Comparison of ENCODE assay signal across 12 cellular contexts in genomic region chr12:77070382-77071294, GRCh38. TPM values are rescaled to one million over a fixed set of nuclear protein-coding genes. Genes with fewer than 3 reads are reported as not detected.
A peak's percentile ranks its signal among the peaks of the same experiment; 100 is the strongest.
DNase-seq lines count a peak whose midpoint lies in the region; ATAC-seq and TF ChIP-seq lines count a peak whose summit lies in the region.
"Had no signal": no experiment of that assay in that cellular context is flagged by ENCODE, and none has a peak within 500 bp of the region (broad histone marks: within the 10 kb centered on the region; RNA-seq: fewer than 3 reads in every experiment).

No MANE protein-coding gene starts in this region.

- H3K27ac ChIP-seq in neural progenitor cell, result no peak overlapping the region

- H3K4me3 ChIP-seq in neural progenitor cell, result no peak overlapping the region

- H4K20me1 ChIP-seq in neural progenitor cell (ENCODE audit: low read depth), result no peaks in the 10 kb centered on the region

- H3K4me3 Mint-ChIP-seq in nephron progenitor cell, result no peak overlapping the region
- no peak overlapping the region for H3K4me3 Mint-ChIP-seq in activated CD4-positive, alpha-beta memory T cell treated with anti-CD3 and anti-CD28 coated beads for 36 hours
- H3K4me3 Mint-ChIP-seq in neural progenitor cell, result no peak overlapping the region
- H3K4me3 Mint-ChIP-seq: natural killer cell treated with Interleukin-12 subunit alpha and Interleukin-12 subunit beta and Interleukin-15 and Interleukin-18, amount 100 ng/mL, for 72 hours had no signal

- H3K9me3 Mint-ChIP-seq in nephron progenitor cell (peaks cover 4% of the 10 kb centered on the region), neural progenitor cell (no peaks in the 10 kb centered on the region)
- H3K9me3 Mint-ChIP-seq in activated CD4-positive, alpha-beta memory T cell treated with anti-CD3 and anti-CD28 coated beads for 36 hours, result no peaks in the 10 kb centered on the region
- H3K9me3 Mint-ChIP-seq: natural killer cell treated with Interleukin-12 subunit alpha and Interleukin-12 subunit beta and Interleukin-15 and Interleukin-18, amount 100 ng/mL, for 72 hours had no signal

- H3K27me3 Mint-ChIP-seq in nephron progenitor cell (ENCODE audit: low read depth, poor library complexity), result peaks cover 4% of the 10 kb centered on the region
- peaks cover 3% of the 10 kb centered on the region for H3K27me3 Mint-ChIP-seq in activated CD4-positive, alpha-beta memory T cell treated with anti-CD3 and anti-CD28 coated beads for 36 hours
- H3K27me3 Mint-ChIP-seq in neural progenitor cell (ENCODE audit: insufficient read depth, low read depth), result peaks cover 2% of the 10 kb centered on the region

- DNase-seq in nephron progenitor cell, result no peak
- no peak for DNase-seq in putamen (ENCODE audit: low spot score)
- no peak for DNase-seq in activated CD4-positive, alpha-beta memory T cell treated with anti-CD3 and anti-CD28 coated beads for 36 hours
- no peak for DNase-seq in neural progenitor cell (ENCODE audit: low spot score)
- DNase-seq: activated CD8-positive, alpha-beta memory T cell treated with anti-CD3 and anti-CD28 coated beads, Interleukin-2, amount 50 U/mL, for 4 hours; H7; NCI-H774; stimulated activated CD4-positive, alpha-beta T cell treated with anti-CD3 and anti-CD28 coated beads, Interleukin-1b, Interleukin-23, amount 100 ng/mL, for 48 hours had no signal

- H3K9me3 ChIP-seq in neural progenitor cell (ENCODE audit: low read depth), result no peaks in the 10 kb centered on the region

- ATAC-seq in GM19043 (IDR thresholded peaks at IDR 0.05; ENCODE audit: low read depth, unreplicated experiment), result peak; percentile 70
- peak; percentile 54 for ATAC-seq in HG02571 (IDR thresholded peaks at IDR 0.05; ENCODE audit: unreplicated experiment)
- peak; percentile 75 for ATAC-seq in HG03342 (IDR thresholded peaks at IDR 0.05; ENCODE audit: unreplicated experiment)
- ATAC-seq: natural killer cell treated with Interleukin-12 subunit alpha and Interleukin-12 subunit beta and Interleukin-15 and Interleukin-18, amount 100 ng/mL, for 72 hours had no signal

- intact Hi-C loops in activated CD4-positive, alpha-beta memory T cell treated with anti-CD3 and anti-CD28 coated beads for 36 hours (cut with micrococcal nuclease), result no loop called here

- H3K4me2 ChIP-seq in neural progenitor cell, result no peak overlapping the region

- H3K27me3 ChIP-seq in neural progenitor cell, result no peaks in the 10 kb centered on the region

- peaks cover 11% of the 10 kb centered on the region for H3F3A ChIP-seq in neural progenitor cell (ENCODE audit: low read depth)

- POLR2A ChIA-PET in activated CD4-positive, alpha-beta memory T cell treated with anti-CD3 and anti-CD28 coated beads for 36 hours (lab: Charles Lee), result no interaction called here

- H3K36me3 Mint-ChIP-seq in nephron progenitor cell (ENCODE audit: low read depth) (peaks cover 4% of the 10 kb centered on the region), neural progenitor cell (peaks cover 2% of the 10 kb centered on the region)
- H3K36me3 Mint-ChIP-seq in activated CD4-positive, alpha-beta memory T cell treated with anti-CD3 and anti-CD28 coated beads for 36 hours, result no peaks in the 10 kb centered on the region
- H3K36me3 Mint-ChIP-seq: natural killer cell treated with Interleukin-12 subunit alpha and Interleukin-12 subunit beta and Interleukin-15 and Interleukin-18, amount 100 ng/mL, for 72 hours had no signal

- H3K36me3 ChIP-seq in neural progenitor cell, result no peaks in the 10 kb centered on the region

- H3K9ac ChIP-seq in neural progenitor cell, result no peak overlapping the region

- H3K79me2 ChIP-seq in neural progenitor cell (ENCODE audit: low read depth), result no peaks in the 10 kb centered on the region

- peaks cover 7% of the 10 kb centered on the region for H3K4me1 ChIP-seq in neural progenitor cell

- TF ChIP-seq CTCF in nephron progenitor cell (IDR thresholded peaks at IDR 0.05) (no peak), neural progenitor cell (IDR thresholded peaks at IDR 0.05) (no peak)

- H3K4me1 Mint-ChIP-seq in nephron progenitor cell (peaks cover 37% of the 10 kb centered on the region), neural progenitor cell (peaks cover 7% of the 10 kb centered on the region)
- peaks cover 2% of the 10 kb centered on the region for H3K4me1 Mint-ChIP-seq in activated CD4-positive, alpha-beta memory T cell treated with anti-CD3 and anti-CD28 coated beads for 36 hours (ENCODE audit: low read depth)

- H3K27ac Mint-ChIP-seq in nephron progenitor cell (peak overlapping the region; percentile 11), neural progenitor cell (no peak overlapping the region)
- H3K27ac Mint-ChIP-seq in activated CD4-positive, alpha-beta memory T cell treated with anti-CD3 and anti-CD28 coated beads for 36 hours, result no peak overlapping the region
- H3K27ac Mint-ChIP-seq: natural killer cell treated with Interleukin-12 subunit alpha and Interleukin-12 subunit beta and Interleukin-15 and Interleukin-18, amount 100 ng/mL, for 72 hours had no signal

- CTCF ChIA-PET in activated CD4-positive, alpha-beta memory T cell treated with anti-CD3 and anti-CD28 coated beads for 36 hours (lab: Charles Lee), result interaction anchor here (1.2 kb wide), 1 partner anchor 21 kb away, joined by 6 read pairs; no protein-coding TSS in a partner anchor

- H2AFZ ChIP-seq in neural progenitor cell (replicated peaks), result no peak overlapping the region

RNA-seq across cellular contexts. Expression of gene E2F7, which starts 5.3 kb away (rescaled TPM):
- 1 to 10 TPM; 5.8 to 6.0 TPM for total RNA-seq in activated CD4-positive, alpha-beta memory T cell treated with anti-CD3 and anti-CD28 coated beads for 36 hours
- total RNA-seq in neural progenitor cell (ENCODE audit: low replicate concordance), result 31.9 and 40.5 TPM in 2 replicates
